ENCODE assay signal across 9 cellular contexts in the genomic region with DNA sequence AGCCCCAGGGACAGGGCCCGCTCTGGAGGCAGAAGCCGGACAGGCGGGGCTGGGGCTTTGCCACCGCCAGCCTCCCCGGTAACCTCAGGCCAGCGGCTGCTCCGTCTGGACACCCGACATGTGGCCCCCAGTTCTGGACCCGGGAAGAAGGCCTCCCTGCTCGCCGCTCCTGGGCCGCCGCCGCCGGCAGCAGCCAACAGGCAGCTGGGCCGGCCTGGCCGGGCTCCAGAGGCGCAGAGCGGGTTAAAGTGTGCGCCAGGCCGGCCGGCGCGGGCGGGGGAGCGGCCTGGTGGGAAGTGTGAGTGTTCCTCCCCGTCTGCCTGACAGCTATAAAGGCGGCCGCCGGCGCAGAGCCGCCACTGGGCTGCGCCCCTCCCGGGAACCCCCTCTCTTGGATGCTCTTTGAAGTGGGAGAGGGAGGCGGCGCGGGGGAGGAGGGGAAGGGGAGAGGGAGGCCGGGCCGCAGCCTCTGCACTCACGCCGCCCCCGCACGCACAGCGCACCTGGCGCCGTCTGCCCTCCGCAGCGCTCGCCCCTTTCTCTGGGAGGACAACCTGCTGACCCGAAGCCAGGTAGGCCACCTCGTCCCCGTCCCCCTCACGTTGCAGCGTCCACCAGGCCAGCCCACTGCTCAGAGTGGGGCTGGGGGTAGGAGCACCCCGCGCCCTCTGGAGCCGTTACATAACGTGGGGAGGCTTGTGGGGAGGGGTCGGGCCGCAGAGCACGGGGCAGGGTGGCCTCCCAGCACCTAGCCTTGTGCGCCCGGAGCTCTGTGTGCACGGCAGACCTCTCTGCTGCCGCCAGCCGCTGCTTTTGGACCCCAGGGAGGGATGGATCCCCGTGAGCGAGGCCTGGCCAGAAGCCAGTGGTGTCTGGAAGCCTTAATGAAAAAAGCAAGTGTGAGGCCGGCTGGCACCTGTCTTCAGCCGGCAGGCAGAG. TPM values are rescaled to one million over a fixed set of nuclear protein-coding genes. Genes with fewer than 3 reads are reported as not detected.
DNase-seq lines count a peak whose midpoint lies in the region; ATAC-seq and TF ChIP-seq lines count a peak whose summit lies in the region.
"Had no signal": no experiment of that assay in that cellular context is flagged by ENCODE, and none has a peak within 500 bp of the region (broad histone marks: within the 10 kb centered on the region; RNA-seq: fewer than 3 reads in every experiment).

A gene (plus strand): TSS at position 359 of the 939 bp plus-strand sequence. CDS start 2,009 bp downstream, outside the sequence.

- H2AFZ ChIP-seq in osteoblast (ENCODE audit: low read length): peak within 1 kb of the TSS; percentile 51

- peak in 2 of 3 donors; percentile 8 to 20 for DNase-seq in CD4-positive, CD25-positive, alpha-beta regulatory T cell
- DNase-seq in NCI-H1092 treated with DMSO at 0.1 percent for 48 hours (lab: John Stamatoyannopoulos, UW) (peak; percentile 93), activated T-cell treated with anti-CD3 and anti-CD28 coated beads for 4 hours (peak; percentile 63), glutamatergic neuron (peak; percentile 78), osteoblast (ENCODE audit: insufficient read length, low spot score, missing footprints) (peak; percentile 97), uterus (peak; percentile 68 to 83)
- no peak for DNase-seq in effector memory CD4-positive, alpha-beta T cell

- H3K36me3 ChIP-seq in CD4-positive, CD25-positive, alpha-beta regulatory T cell (ENCODE audit: control insufficient read depth, insufficient read depth, low read length): no peaks in the 10 kb centered on the region
- no peaks in the 10 kb centered on the region for H3K36me3 ChIP-seq in osteoblast (ENCODE audit: insufficient read depth, low read length)
- H3K36me3 ChIP-seq in uterus: no peaks in the 10 kb centered on the region
- no peaks in the 10 kb centered on the region for H3K36me3 ChIP-seq in effector memory CD4-positive, alpha-beta T cell (ENCODE audit: control insufficient read depth, insufficient read depth, low read length)

- peaks cover 0 to 1% (median 0%) of the 10 kb centered on the region in 7 donors for H3K9me3 Mint-ChIP-seq in CD4-positive, CD25-positive, alpha-beta regulatory T cell
- H3K9me3 Mint-ChIP-seq in glutamatergic neuron (ENCODE audit: unreplicated experiment): peaks cover 10% of the 10 kb centered on the region

- TF ChIP-seq CTCF in glutamatergic neuron (IDR thresholded peaks at IDR 0.05; ENCODE audit: partially characterized antibody, unreplicated experiment): no peak
- no peak for TF ChIP-seq CTCF in osteoblast (IDR thresholded peaks at IDR 0.05; ENCODE audit: extremely low read depth, low read depth, low read length)
- TF ChIP-seq CTCF in uterus (IDR thresholded peaks at IDR 0.05): no peak

- H3K4me3 ChIP-seq in CD4-positive, CD25-positive, alpha-beta regulatory T cell (ENCODE audit: low read depth, low read length): no peak within 1 kb of the TSS
- H3K4me3 ChIP-seq in osteoblast (ENCODE audit: insufficient read depth, low read length): peak within 1 kb of the TSS; percentile 28
- peak within 1 kb of the TSS; percentile 5 to 37 for H3K4me3 ChIP-seq in uterus
- H3K4me3 ChIP-seq in effector memory CD4-positive, alpha-beta T cell (ENCODE audit: insufficient read depth, low read depth, low read length, poor library complexity, severe bottlenecking): no peak within 1 kb of the TSS

- H3K4me1 ChIP-seq in CD4-positive, CD25-positive, alpha-beta regulatory T cell (ENCODE audit: control insufficient read depth, insufficient read depth, low read length, poor library complexity, severe bottlenecking): peaks cover 4% of the 10 kb centered on the region
- peaks cover 8% of the 10 kb centered on the region for H3K4me1 ChIP-seq in osteoblast (ENCODE audit: insufficient read depth, low read length)
- peaks cover 0 to 18% of the 10 kb centered on the region in 2 donors for H3K4me1 ChIP-seq in uterus
- no peaks in the 10 kb centered on the region for H3K4me1 ChIP-seq in effector memory CD4-positive, alpha-beta T cell (ENCODE audit: control insufficient read depth, insufficient read depth, low read length, poor library complexity, severe bottlenecking)

- no peaks in the 10 kb centered on the region for H4K20me1 ChIP-seq in osteoblast (ENCODE audit: insufficient read depth, low read length)

- H3K4me3 Mint-ChIP-seq in CD4-positive, CD25-positive, alpha-beta regulatory T cell: peak within 1 kb of the TSS in 2 of 4 donors; percentile 5 to 51
- peak within 1 kb of the TSS; percentile 70 for H3K4me3 Mint-ChIP-seq in glutamatergic neuron (ENCODE audit: unreplicated experiment)

- no peaks in the 10 kb centered on the region for H3K27me3 ChIP-seq in CD4-positive, CD25-positive, alpha-beta regulatory T cell (ENCODE audit: control insufficient read depth, insufficient read depth, low read length)
- H3K27me3 ChIP-seq in osteoblast (ENCODE audit: insufficient read depth, low read length) (peaks cover 17% of the 10 kb centered on the region), uterus (no peaks in the 10 kb centered on the region)
- H3K27me3 ChIP-seq in effector memory CD4-positive, alpha-beta T cell (replicated peaks; ENCODE audit: control insufficient read depth, insufficient read depth, low read length, poor library complexity, severe bottlenecking): peaks cover 17% of the 10 kb centered on the region

- no peaks in the 10 kb centered on the region for H3K79me2 ChIP-seq in osteoblast (ENCODE audit: insufficient read depth, low read length)

- H3K36me3 Mint-ChIP-seq in CD4-positive, CD25-positive, alpha-beta regulatory T cell: no peaks in the 10 kb centered on the region
- H3K36me3 Mint-ChIP-seq in glutamatergic neuron (ENCODE audit: unreplicated experiment): no peaks in the 10 kb centered on the region

- no peak within 1 kb of the TSS for H3K27ac ChIP-seq in CD4-positive, CD25-positive, alpha-beta regulatory T cell (ENCODE audit: insufficient read depth, low read length, poor library complexity, severe bottlenecking)
- no peak within 1 kb of the TSS for H3K27ac ChIP-seq in osteoblast (ENCODE audit: low read depth, low read length)
- peak within 1 kb of the TSS in 1 of 2 donors; percentile 9 for H3K27ac ChIP-seq in uterus
- H3K27ac ChIP-seq in effector memory CD4-positive, alpha-beta T cell (ENCODE audit: insufficient read depth, low read length, poor library complexity, severe bottlenecking): no peak within 1 kb of the TSS

- peak in 1 of 2 donors; percentile 30 for ATAC-seq in CD4-positive, CD25-positive, alpha-beta regulatory T cell (ENCODE audit: low read depth in 2 of 2)
- ATAC-seq in GM18520 (IDR thresholded peaks at IDR 0.05; ENCODE audit: unreplicated experiment): no peak

- H3K27me3 Mint-ChIP-seq in CD4-positive, CD25-positive, alpha-beta regulatory T cell: peaks cover 9% of the 10 kb centered on the region
- H3K27me3 Mint-ChIP-seq in glutamatergic neuron (ENCODE audit: unreplicated experiment): peaks cover 14% of the 10 kb centered on the region

- intact Hi-C loops in uterus (cut with DNase I; ENCODE audit: low total_unique reads): no loop called here

- H3K9me3 ChIP-seq in CD4-positive, CD25-positive, alpha-beta regulatory T cell (ENCODE audit: control insufficient read depth in 2 of 2, low read length in 2 of 2): no peaks in the 10 kb centered on the region
- H3K9me3 ChIP-seq in osteoblast (ENCODE audit: low read depth, low read length) (no peaks in the 10 kb centered on the region), uterus (no peaks in the 10 kb centered on the region)
- H3K9me3 ChIP-seq in effector memory CD4-positive, alpha-beta T cell (ENCODE audit: control insufficient read depth, low read length): no peaks in the 10 kb centered on the region

- peaks cover 0 to 7% (median 0%) of the 10 kb centered on the region in 4 donors for H3K4me1 Mint-ChIP-seq in CD4-positive, CD25-positive, alpha-beta regulatory T cell
- peaks cover 27% of the 10 kb centered on the region for H3K4me1 Mint-ChIP-seq in glutamatergic neuron (ENCODE audit: low read depth, unreplicated experiment)

- peak within 1 kb of the TSS; percentile 55 for H3K4me2 ChIP-seq in osteoblast (ENCODE audit: insufficient read depth, low read length)

- no peak within 1 kb of the TSS for H3K27ac Mint-ChIP-seq in CD4-positive, CD25-positive, alpha-beta regulatory T cell
- H3K27ac Mint-ChIP-seq in glutamatergic neuron (ENCODE audit: unreplicated experiment): peak within 1 kb of the TSS; percentile 77

- no peak for TF ChIP-seq POLR2A in uterus (IDR thresholded peaks at IDR 0.05)

RNA-seq across cellular contexts. Expression of the gene that starts here (rescaled TPM):
- total RNA-seq in CD4-positive, CD25-positive, alpha-beta regulatory T cell: not detected
- polyA plus RNA-seq in CD4-positive, CD25-positive, alpha-beta regulatory T cell: not detected
- total RNA-seq in glutamatergic neuron (ENCODE audit: unreplicated experiment): 1.3 TPM
- under 0.01 and 0.29 TPM in 2 replicates for total RNA-seq in osteoblast
- 1 to 10 TPM in 2 of 4 donors, under 1 TPM in 1, not detected in 1; 0.26 to 3.0 (median 2.4) TPM for total RNA-seq in uterus
- total RNA-seq: bronchial epithelial cell had no signal

Comparison
In these comparisons a context has a peak if more than half of its experiments do, and no peak if none do; other contexts are left out.
1. Peak in DNase-seq in CD4-positive, CD25-positive, alpha-beta regulatory T cell; RNA of the gene not detected or under 1 TPM.
2. Peak in DNase-seq, H3K4me3 ChIP-seq and H3K4me2 ChIP-seq in osteoblast; RNA of the gene not detected or under 1 TPM.
3. DNase-seq: peak in NCI-H1092 treated with DMSO at 0.1 percent for 48 hours (single experiment), activated T-cell treated with anti-CD3 and anti-CD28 coated beads for 4 hours (single experiment), glutamatergic neuron (single experiment) and uterus (2 of 2); none in effector memory CD4-positive, alpha-beta T cell (0 of 3).
4. H3K4me3 ChIP-seq: peak in uterus (2 of 2); none in CD4-positive, CD25-positive, alpha-beta regulatory T cell (single experiment) and effector memory CD4-positive, alpha-beta T cell (single experiment).